In the genomic region with DNA sequence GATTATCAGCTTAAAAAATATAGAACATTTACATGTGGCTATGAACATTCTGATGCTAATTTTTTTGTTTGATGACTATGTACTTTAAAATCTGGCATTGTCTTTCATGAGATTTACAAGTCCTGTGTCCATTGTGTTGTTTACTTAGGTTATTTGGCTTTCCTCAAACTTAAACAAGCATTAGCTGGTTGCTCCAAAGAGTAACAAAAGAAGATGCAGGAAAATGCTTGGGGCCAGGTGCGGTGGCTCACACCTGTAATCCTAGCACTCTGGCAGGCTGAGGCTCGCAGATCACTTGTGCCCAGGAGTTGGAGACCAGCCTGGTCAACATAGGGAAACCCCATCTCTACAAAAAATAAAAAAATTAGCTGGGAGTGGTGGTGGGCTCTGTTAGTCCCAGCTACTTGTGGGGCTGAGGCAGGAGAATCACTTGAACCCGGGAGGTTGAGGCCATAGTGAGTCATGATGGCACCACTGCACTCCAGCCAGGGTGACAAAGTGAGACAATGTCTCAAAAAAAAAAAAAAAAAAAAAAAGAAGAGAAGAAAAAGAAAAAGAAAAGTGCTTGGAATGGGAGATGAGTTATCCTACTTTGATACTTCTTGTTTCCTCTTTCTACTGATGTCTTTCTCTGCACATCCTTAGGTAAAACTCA, we compare ENCODE assay signal across 11 cellular contexts. TPM values are rescaled to one million over a fixed set of nuclear protein-coding genes. Genes with fewer than 3 reads are reported as not detected.
DNase-seq lines count a peak whose midpoint lies in the region; ATAC-seq and TF ChIP-seq lines count a peak whose summit lies in the region.
"Had no signal": no experiment of that assay in that cellular context is flagged by ENCODE, and none has a peak within 500 bp of the region (broad histone marks: within the 10 kb centered on the region; RNA-seq: fewer than 3 reads in every experiment).

No MANE protein-coding gene starts in this region.

- no peak for TF ChIP-seq CTCF in heart right ventricle (IDR thresholded peaks at IDR 0.05)
- TF ChIP-seq CTCF in epithelial cell of esophagus (IDR thresholded peaks at IDR 0.05; ENCODE audit: insufficient read depth, low read depth, low read length, missing control alignments): no peak
- TF ChIP-seq CTCF in thoracic aorta (IDR thresholded peaks at IDR 0.05): no peak
- TF ChIP-seq CTCF in CD14-positive monocyte (IDR thresholded peaks at IDR 0.05): no peak

- H3K4me1 Mint-ChIP-seq in CD14-positive monocyte: peaks cover 8% of the 10 kb centered on the region

- intact Hi-C loops in heart right ventricle (cut with DNase I): loop anchor here in 5 of 10 donors (5.0 kb wide), 1 partner anchor 72 kb away; no protein-coding TSS in a partner anchor
- intact Hi-C loops in Right ventricle myocardium inferior (cut with DNase I): no loop called here
- intact Hi-C loops in CD14-positive monocyte (cut with micrococcal nuclease): no loop called here

- peaks cover 0 to 3% (median 0%) of the 10 kb centered on the region in 3 donors for H3K27me3 Mint-ChIP-seq in CD14-positive monocyte (ENCODE audit: low read depth in 3 of 3)
- H3K27me3 Mint-ChIP-seq: activated naive CD4-positive, alpha-beta T cell treated with anti-CD3 and anti-CD28 coated beads, Interleukin-2, amount 10 ng/mL, durations not matched to agents 7 days and 5 days had no signal

- ATAC-seq in heart right ventricle: no peak
- ATAC-seq in Right ventricle myocardium inferior: no peak
- no peak for ATAC-seq in thoracic aorta (ENCODE audit: insufficient number of reproducible peaks, low FRiP score, low read depth)

- no peak overlapping the region for H3K4me3 Mint-ChIP-seq in CD14-positive monocyte
- H3K4me3 Mint-ChIP-seq: activated naive CD4-positive, alpha-beta T cell treated with anti-CD3 and anti-CD28 coated beads, Interleukin-2, amount 10 ng/mL, durations not matched to agents 7 days and 5 days had no signal

- DNase-seq in heart right ventricle (no peak), Right ventricle myocardium inferior (ENCODE audit: missing footprints) (no peak), NCI-H2196 (lab: John Stamatoyannopoulos, UW; ENCODE audit: unreplicated experiment) (peak; percentile 53), epithelial cell of esophagus (ENCODE audit: low read depth) (peak; percentile 48), thoracic aorta (ENCODE audit: low spot score) (no peak), GM19238 (ENCODE audit: insufficient read length, low spot score) (no peak), SIG-M5 treated with dmso at 0.1 percent for 504 hours (lab: John Stamatoyannopoulos, UW; ENCODE audit: unreplicated experiment) (no peak), CD14-positive monocyte (ENCODE audit: low spot score) (no peak)
- DNase-seq: activated naive CD4-positive, alpha-beta T cell treated with anti-CD3 and anti-CD28 coated beads, Interleukin-2, amount 10 ng/mL, durations not matched to agents 7 days and 5 days; effector memory CD4-positive, alpha-beta T cell had no signal

- H3K4me1 ChIP-seq in heart right ventricle (peaks cover 0 to 85% (median 54%) of the 10 kb centered on the region in 9 donors), thoracic aorta (ENCODE audit: control insufficient read depth in 1 of 2, low read depth in 2 of 2) (peaks cover 27 to 84% of the 10 kb centered on the region in 2 donors)
- H3K4me1 ChIP-seq: breast epithelium had no signal

- H3K9me3 Mint-ChIP-seq in CD14-positive monocyte: no peaks in the 10 kb centered on the region
- H3K9me3 Mint-ChIP-seq: activated naive CD4-positive, alpha-beta T cell treated with anti-CD3 and anti-CD28 coated beads, Interleukin-2, amount 10 ng/mL, durations not matched to agents 7 days and 5 days had no signal

- no peaks in the 10 kb centered on the region for H3K9me3 ChIP-seq in heart right ventricle
- no peaks in the 10 kb centered on the region for H3K9me3 ChIP-seq in thoracic aorta
- H3K9me3 ChIP-seq: breast epithelium had no signal

- H3K4me3 ChIP-seq in heart right ventricle (peak overlapping the region in 4 of 10 donors; percentile 3 to 38 (median 12)), epithelial cell of esophagus (ENCODE audit: low read length) (no peak overlapping the region), thoracic aorta (peak overlapping the region; percentile 25)
- H3K4me3 ChIP-seq: breast epithelium had no signal

- WGBS in heart right ventricle, 2 donors: 88 to 91% methylated on average over 3 of the region's 3 CpGs

- H3K36me3 ChIP-seq in heart right ventricle: no peaks in the 10 kb centered on the region
- H3K36me3 ChIP-seq in thoracic aorta: no peaks in the 10 kb centered on the region
- H3K36me3 ChIP-seq: breast epithelium had no signal

- H3K27me3 ChIP-seq in heart right ventricle (no peaks in the 10 kb centered on the region), thoracic aorta (replicated peaks; ENCODE audit: insufficient read depth) (no peaks in the 10 kb centered on the region)
- H3K27me3 ChIP-seq: breast epithelium had no signal

- H3K27ac ChIP-seq in heart right ventricle: peak overlapping the region in 7 of 10 donors; percentile 35 to 79 (median 70)
- H3K27ac ChIP-seq in thoracic aorta: no peak overlapping the region
- H3K27ac ChIP-seq: breast epithelium had no signal

- H3K27ac Mint-ChIP-seq in CD14-positive monocyte: peak overlapping the region in 1 of 7 donors; percentile 42
- H3K27ac Mint-ChIP-seq: activated naive CD4-positive, alpha-beta T cell treated with anti-CD3 and anti-CD28 coated beads, Interleukin-2, amount 10 ng/mL, durations not matched to agents 7 days and 5 days had no signal

- no peaks in the 10 kb centered on the region for H3K36me3 Mint-ChIP-seq in CD14-positive monocyte
- H3K36me3 Mint-ChIP-seq: activated naive CD4-positive, alpha-beta T cell treated with anti-CD3 and anti-CD28 coated beads, Interleukin-2, amount 10 ng/mL, durations not matched to agents 7 days and 5 days had no signal

RNA-seq across cellular contexts. Expression of a gene that starts 39.7 kb away (rescaled TPM):
- 1,000 to 10,000 TPM in 8 of 10 donors, 100 to 1,000 TPM in 2; 917 to 1,485 (median 1,108) TPM for total RNA-seq in heart right ventricle
- 100 to 1,000 TPM; 488 to 515 TPM for polyA plus RNA-seq in heart right ventricle
- 959 TPM for total RNA-seq in Right ventricle myocardium inferior
- 100 to 1,000 TPM; 571 to 806 TPM for total RNA-seq in thoracic aorta
- 10 to 100 TPM; 11.8 to 27.4 TPM for polyA plus RNA-seq in CD14-positive monocyte

Comparison
In these comparisons a context has a peak if more than half of its experiments do, and no peak if none do; other contexts are left out.
1. DNase-seq: peak in NCI-H2196 (single experiment) and epithelial cell of esophagus (single experiment); none in heart right ventricle (0 of 2), Right ventricle myocardium inferior (single experiment), thoracic aorta (single experiment), GM19238 (single experiment), SIG-M5 treated with dmso at 0.1 percent for 504 hours (single experiment) and CD14-positive monocyte (single experiment).
2. H3K27ac ChIP-seq: peak in heart right ventricle (7 of 10); none in thoracic aorta (0 of 2).